In the genomic region with DNA sequence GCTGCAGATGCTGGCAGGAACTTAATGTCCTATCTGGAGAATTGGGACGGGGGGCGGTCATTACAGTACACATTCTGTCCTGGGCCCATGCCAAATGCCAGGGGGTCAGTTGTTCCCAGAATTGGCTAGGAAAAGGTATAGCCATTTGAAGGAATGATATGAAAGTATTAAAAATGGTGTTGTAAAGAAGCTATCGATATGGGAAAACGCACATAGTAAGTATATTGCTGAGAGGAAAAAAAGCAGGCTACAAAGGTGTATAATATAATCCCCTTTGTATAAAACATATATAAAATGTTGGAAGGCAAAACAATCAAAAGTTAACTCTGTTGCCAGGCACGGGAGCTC, we compare ENCODE assay signal across 8 cellular contexts. TPM values are rescaled to one million over a fixed set of nuclear protein-coding genes. Genes with fewer than 3 reads are reported as not detected.
A peak's percentile ranks its signal among the peaks of the same experiment; 100 is the strongest.
DNase-seq lines count a peak whose midpoint lies in the region; ATAC-seq, FAIRE-seq and TF ChIP-seq lines count a peak whose summit lies in the region.

No MANE protein-coding gene starts in this region.

- no peaks in the 10 kb centered on the region for H3K27me3 ChIP-seq in HUES48 (ENCODE audit: control insufficient read depth, insufficient read depth, low read length)
- no peaks in the 10 kb centered on the region for H3K27me3 ChIP-seq in bronchial epithelial cell (ENCODE audit: control insufficient read depth, insufficient read depth, low read length)
- no peaks in the 10 kb centered on the region for H3K27me3 ChIP-seq in muscle layer of colon (ENCODE audit: control insufficient read depth in 1 of 2, insufficient read depth in 2 of 2, low read length in 2 of 2)

- DNase-seq in bronchial epithelial cell (ENCODE audit: low read depth) (no peak), cortex of kidney (lab: John Stamatoyannopoulos, UW) (no peak), RCC 7860 (ENCODE audit: low spot score) (no peak), D341Med (ENCODE audit: low spot score) (no peak)

- no peak for ATAC-seq in HG02798 (IDR thresholded peaks at IDR 0.05; ENCODE audit: poor library complexity, unreplicated experiment)

- H3K9me3 ChIP-seq in HUES48 (ENCODE audit: control insufficient read depth, insufficient read depth, low read length) (no peaks in the 10 kb centered on the region), muscle layer of colon (ENCODE audit: low read length) (no peaks in the 10 kb centered on the region)

- FAIRE-seq in bronchial epithelial cell (lab: Jason Lieb, UNC) (no peak), RCC 7860 (lab: Jason Lieb, UNC) (no peak)

- TF ChIP-seq CTCF in 22Rv1 (IDR thresholded peaks at IDR 0.05): peak; percentile 32
- TF ChIP-seq CTCF in bronchial epithelial cell (IDR thresholded peaks at IDR 0.05; ENCODE audit: insufficient read depth, low read length, severe bottlenecking): no peak

- peaks cover 10% of the 10 kb centered on the region for H3K4me1 ChIP-seq in HUES48 (ENCODE audit: control insufficient read depth, insufficient read depth, low read length)
- peaks cover 25% of the 10 kb centered on the region for H3K4me1 ChIP-seq in muscle layer of colon (ENCODE audit: insufficient read depth, low read length)

- H3K9ac ChIP-seq in HUES48 (ENCODE audit: low read depth, low read length): no peak overlapping the region
- H3K9ac ChIP-seq in muscle layer of colon (ENCODE audit: low read length): no peak overlapping the region

- H3K36me3 ChIP-seq in HUES48 (ENCODE audit: control insufficient read depth, insufficient read depth, low read length) (peaks cover 32% of the 10 kb centered on the region), bronchial epithelial cell (ENCODE audit: control insufficient read depth, insufficient read depth, low read length) (peaks cover 1% of the 10 kb centered on the region), muscle layer of colon (ENCODE audit: insufficient read depth, low read length) (peaks cover 10% of the 10 kb centered on the region)

- H3K27ac ChIP-seq in 22Rv1 (peak overlapping the region; percentile 91), HUES48 (ENCODE audit: low read depth, low read length) (peak overlapping the region; percentile 77), muscle layer of colon (ENCODE audit: low read depth, low read length) (peak overlapping the region; percentile 76)

- H3K4me3 ChIP-seq in HUES48 (ENCODE audit: low read depth, low read length): peak overlapping the region; percentile 87
- peak overlapping the region; percentile 55 for H3K4me3 ChIP-seq in bronchial epithelial cell (ENCODE audit: low read depth, low read length)
- peak overlapping the region; percentile 25 to 59 for H3K4me3 ChIP-seq in muscle layer of colon (ENCODE audit: low read depth in 1 of 2, low read length in 2 of 2)

RNA-seq across cellular contexts. Expression of a gene that starts 0.5 kb away (rescaled TPM):
- total RNA-seq in bronchial epithelial cell: 0.13 and 0.79 TPM in 2 replicates

RNA-seq across cellular contexts. Expression of a gene that starts 7.4 kb away (rescaled TPM):
- 11.4 and 13.7 TPM in 2 replicates for total RNA-seq in bronchial epithelial cell

RNA-seq across cellular contexts. Expression of a gene that starts 7.6 kb away (rescaled TPM):
- total RNA-seq in bronchial epithelial cell: 15,881 and 37,648 TPM in 2 replicates

RNA-seq across cellular contexts. Expression of a gene that starts 8.3 kb away (rescaled TPM):
- 3.2 and 28.5 TPM in 2 replicates for total RNA-seq in bronchial epithelial cell

RNA-seq across cellular contexts. Expression of a gene that starts 14.7 kb away (rescaled TPM):
- total RNA-seq in bronchial epithelial cell: not detected in 2 replicates
